Comparison of ENCODE assay signal across 12 cellular contexts in the genomic region with DNA sequence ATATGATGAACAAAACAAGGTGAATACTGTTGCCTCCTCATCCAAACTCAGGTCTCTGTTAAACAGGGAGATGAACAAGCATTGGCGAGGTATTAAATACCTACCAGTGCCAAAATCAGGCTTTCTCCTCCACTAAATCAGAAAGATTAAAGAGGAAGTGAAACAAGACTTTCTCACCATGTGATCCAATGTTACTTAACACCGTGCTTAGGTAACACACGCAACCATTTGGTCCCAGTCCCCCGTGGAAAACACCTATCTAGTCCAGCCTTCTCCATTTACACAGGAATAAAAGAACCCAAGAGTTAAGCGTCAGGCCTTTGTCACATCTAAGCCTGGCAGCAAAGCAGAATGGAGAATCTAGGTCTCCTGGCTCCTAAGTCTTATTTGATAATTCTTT. TPM values are rescaled to one million over a fixed set of nuclear protein-coding genes. Genes with fewer than 3 reads are reported as not detected.
DNase-seq lines count a peak whose midpoint lies in the region; ATAC-seq and TF ChIP-seq lines count a peak whose summit lies in the region.
"Had no signal": no experiment of that assay in that cellular context is flagged by ENCODE, and none has a peak within 500 bp of the region (broad histone marks: within the 10 kb centered on the region; RNA-seq: fewer than 3 reads in every experiment).

No MANE protein-coding gene starts in this region.

- DNase-seq in activated B cell treated with CpG ODN at 0.5 μM for 24 hours (no peak), NCI-H2029 treated with DMSO at 0.1 percent for 48 hours (lab: John Stamatoyannopoulos, UW) (no peak), T1000 (lab: John Stamatoyannopoulos, UW) (no peak), mammary epithelial cell (no peak)
- DNase-seq in stimulated activated naive CD8-positive, alpha-beta T cell treated with anti-CD3 and anti-CD28 coated beads, Interleukin-15, amount 100 ng/mL, for 72 hours: no peak
- DNase-seq: activated naive CD4-positive, alpha-beta T cell treated with anti-CD3 and anti-CD28 coated beads, Interleukin-2, amount 10 ng/mL, durations not matched to agents 7 days and 5 days; DMS53; NCI-H2227 treated with DMSO at 0.1 percent for 48 hours had no signal

- ATAC-seq in GM18520 (IDR thresholded peaks at IDR 0.05; ENCODE audit: unreplicated experiment): peak; percentile 84
- peak; percentile 97 for ATAC-seq in GM21619 (IDR thresholded peaks at IDR 0.05; ENCODE audit: unreplicated experiment)
- peak; percentile 96 for ATAC-seq in HG03354 (IDR thresholded peaks at IDR 0.05; ENCODE audit: poor library complexity, severe bottlenecking, unreplicated experiment)
- ATAC-seq in activated B cell treated with CpG ODN at 0.5 μM for 24 hours (ENCODE audit: low read depth): peak; percentile 77
- no peak for ATAC-seq in stimulated activated naive CD8-positive, alpha-beta T cell treated with anti-CD3 and anti-CD28 coated beads, Interleukin-15, amount 100 ng/mL, for 72 hours

- peak overlapping the region; percentile 15 for H3K4me3 Mint-ChIP-seq in activated B cell treated with CpG ODN at 0.5 μM for 24 hours
- H3K4me3 Mint-ChIP-seq in stimulated activated naive CD8-positive, alpha-beta T cell treated with anti-CD3 and anti-CD28 coated beads, Interleukin-15, amount 100 ng/mL, for 72 hours: no peak overlapping the region
- H3K4me3 Mint-ChIP-seq: activated naive CD4-positive, alpha-beta T cell treated with anti-CD3 and anti-CD28 coated beads, Interleukin-2, amount 10 ng/mL, durations not matched to agents 7 days and 5 days; T-helper 1 cell treated with Interleukin-12 subunit alpha and Interleukin-12 subunit beta and Interleukin-4 antibody, amounts not matched to agents 30 μg/mL and 1 μg/mL, for 36 hours had no signal

- BruUV-seq in mammary epithelial cell (replicated peaks; lab: Mats Ljungman, UMichigan): no TSS peak

- H3K9me3 Mint-ChIP-seq in activated B cell treated with CpG ODN at 0.5 μM for 24 hours: no peaks in the 10 kb centered on the region
- peaks cover 4 to 6% of the 10 kb centered on the region in 2 donors for H3K9me3 Mint-ChIP-seq in stimulated activated naive CD8-positive, alpha-beta T cell treated with anti-CD3 and anti-CD28 coated beads, Interleukin-15, amount 100 ng/mL, for 72 hours
- H3K9me3 Mint-ChIP-seq: activated naive CD4-positive, alpha-beta T cell treated with anti-CD3 and anti-CD28 coated beads, Interleukin-2, amount 10 ng/mL, durations not matched to agents 7 days and 5 days; T-helper 1 cell treated with Interleukin-12 subunit alpha and Interleukin-12 subunit beta and Interleukin-4 antibody, amounts not matched to agents 30 μg/mL and 1 μg/mL, for 36 hours had no signal

- no peak overlapping the region for H3K4me3 ChIP-seq in mammary epithelial cell (replicated peaks in 1 of 3; ENCODE audit: insufficient read depth in 1 of 3, low read depth in 2 of 3, low read length in 3 of 3)

- H2AFZ ChIP-seq in mammary epithelial cell (ENCODE audit: low read depth, low read length): no peak overlapping the region

- POLR2A ChIA-PET in activated B cell treated with CpG ODN at 0.5 μM for 24 hours (lab: Charles Lee): no interaction called here

- H3K9me3 ChIP-seq in mammary epithelial cell (replicated peaks; ENCODE audit: insufficient read depth, low read length): no peaks in the 10 kb centered on the region

- 100% methylated on average over 5 of the region's 5 CpGs for WGBS in mammary epithelial cell (ENCODE audit: low coverage, missing lambda C conversion rate)

- H3K27ac ChIP-seq in mammary epithelial cell (ENCODE audit: insufficient read depth, low read depth, low read length): no peak overlapping the region

- H3K36me3 ChIP-seq in mammary epithelial cell (ENCODE audit: insufficient read depth, low read length): no peaks in the 10 kb centered on the region

- CTCF ChIA-PET in activated B cell treated with CpG ODN at 0.5 μM for 24 hours (lab: Charles Lee): no interaction called here
- CTCF ChIA-PET in mammary epithelial cell (lab: Charles Lee; ENCODE audit: low non-redundant PET): no interaction called here

- no peaks in the 10 kb centered on the region for H3K27me3 Mint-ChIP-seq in activated B cell treated with CpG ODN at 0.5 μM for 24 hours
- no peaks in the 10 kb centered on the region for H3K27me3 Mint-ChIP-seq in stimulated activated naive CD8-positive, alpha-beta T cell treated with anti-CD3 and anti-CD28 coated beads, Interleukin-15, amount 100 ng/mL, for 72 hours
- H3K27me3 Mint-ChIP-seq: activated naive CD4-positive, alpha-beta T cell treated with anti-CD3 and anti-CD28 coated beads, Interleukin-2, amount 10 ng/mL, durations not matched to agents 7 days and 5 days had no signal

- intact Hi-C loops in activated B cell treated with CpG ODN at 0.5 μM for 24 hours (cut with micrococcal nuclease): loop anchor here (1.0 to 2.0 kb wide), 2 partner anchors 35 to 76 kb away; partner anchors contain the start of gene TENM4
- intact Hi-C loops in mammary epithelial cell (cut with micrococcal nuclease): loop anchor here (10.0 kb wide), 1 partner anchor 288 kb away; no protein-coding TSS in a partner anchor

- dilution Hi-C loops in mammary epithelial cell (cut with HindIII; ENCODE audit: low sequenced_read_pairs): no loop called here

- in situ Hi-C loops in mammary epithelial cell (cut with MboI; ENCODE audit: low sequenced_read_pairs in 2 of 2): no loop called here

- H3K36me3 Mint-ChIP-seq in activated B cell treated with CpG ODN at 0.5 μM for 24 hours (ENCODE audit: low read depth): no peaks in the 10 kb centered on the region
- H3K36me3 Mint-ChIP-seq: activated naive CD4-positive, alpha-beta T cell treated with anti-CD3 and anti-CD28 coated beads, Interleukin-2, amount 10 ng/mL, durations not matched to agents 7 days and 5 days had no signal

- H3K79me2 ChIP-seq in mammary epithelial cell (ENCODE audit: insufficient read depth, low read length): peaks cover 54% of the 10 kb centered on the region

- TF ChIP-seq CTCF in activated B cell treated with CpG ODN at 0.5 μM for 24 hours (IDR thresholded peaks at IDR 0.05) (no peak), mammary epithelial cell (conservative IDR thresholded peaks at IDR 0.05 in 1 of 2, IDR thresholded peaks at IDR 0.05 in 1 of 2; ENCODE audit: extremely low read depth in 1 of 2, insufficient read depth in 1 of 2, low read depth in 1 of 2, low read length in 2 of 2) (no peak)

- H3K4me1 Mint-ChIP-seq in activated B cell treated with CpG ODN at 0.5 μM for 24 hours: peaks cover 12% of the 10 kb centered on the region
- no peaks in the 10 kb centered on the region for H3K4me1 Mint-ChIP-seq in stimulated activated naive CD8-positive, alpha-beta T cell treated with anti-CD3 and anti-CD28 coated beads, Interleukin-15, amount 100 ng/mL, for 72 hours
- H3K4me1 Mint-ChIP-seq: activated naive CD4-positive, alpha-beta T cell treated with anti-CD3 and anti-CD28 coated beads, Interleukin-2, amount 10 ng/mL, durations not matched to agents 7 days and 5 days had no signal

- H4K20me1 ChIP-seq in mammary epithelial cell (ENCODE audit: insufficient read depth, low read length): no peaks in the 10 kb centered on the region

- no peaks in the 10 kb centered on the region for H3K27me3 ChIP-seq in mammary epithelial cell (ENCODE audit: insufficient read depth, low read length)

- peak overlapping the region; percentile 47 for H3K27ac Mint-ChIP-seq in activated B cell treated with CpG ODN at 0.5 μM for 24 hours
- H3K27ac Mint-ChIP-seq in stimulated activated naive CD8-positive, alpha-beta T cell treated with anti-CD3 and anti-CD28 coated beads, Interleukin-15, amount 100 ng/mL, for 72 hours: no peak overlapping the region
- H3K27ac Mint-ChIP-seq: activated naive CD4-positive, alpha-beta T cell treated with anti-CD3 and anti-CD28 coated beads, Interleukin-2, amount 10 ng/mL, durations not matched to agents 7 days and 5 days; T-helper 1 cell treated with Interleukin-12 subunit alpha and Interleukin-12 subunit beta and Interleukin-4 antibody, amounts not matched to agents 30 μg/mL and 1 μg/mL, for 36 hours had no signal

- H3K9ac ChIP-seq in mammary epithelial cell (ENCODE audit: insufficient read depth, low read length): no peak overlapping the region

- peaks cover 4% of the 10 kb centered on the region for H3K4me1 ChIP-seq in mammary epithelial cell (ENCODE audit: insufficient read depth, low read length)

- H3K4me2 ChIP-seq in mammary epithelial cell (ENCODE audit: insufficient read depth, low read depth, low read length): no peak overlapping the region

RNA-seq across cellular contexts. Expression of gene TENM4, which starts 34.5 kb away (rescaled TPM):
- total RNA-seq in activated B cell treated with CpG ODN at 0.5 μM for 24 hours (1.9 and 2.4 TPM in 2 replicates), mammary epithelial cell (10 to 100 TPM in 1 of 2 donors, 1 to 10 TPM in 1; 4.8 to 26.5 TPM)
- 10.1 TPM for polyA plus RNA-seq in mammary epithelial cell
- 27.4 TPM for polyA minus RNA-seq in mammary epithelial cell
